ENCODE assay signal across 21 cellular contexts in genomic region chr5:31554552-31554951, GRCh38.
"Had no signal": no experiment of that assay in that cellular context is flagged by ENCODE, and none has a peak within 500 bp of the region (broad histone marks: within the 10 kb centered on the region; RNA-seq: fewer than 3 reads in every experiment).

No MANE protein-coding gene starts in this region.

- H3K4me3 ChIP-seq: esophagus squamous epithelium, heart right ventricle, mucosa of descending colon, ovary, right atrium auricular region, sigmoid colon, skin epidermis, stomach, thoracic aorta had no signal

- H3K27ac Mint-ChIP-seq: dendritic cell treated with granulocyte-macrophage colony-stimulating factor and Interleukin-4, amounts not matched to agents 40 ng/mL and 50 ng/mL, for 4 days had no signal

- H3K27me3 ChIP-seq: esophagus squamous epithelium, heart right ventricle, ovary, right atrium auricular region, sigmoid colon, stomach had no signal

- H3K9me3 ChIP-seq: esophagus squamous epithelium, heart right ventricle, mucosa of descending colon, ovary, right atrium auricular region, sigmoid colon, stomach, thoracic aorta had no signal

- H3K36me3 ChIP-seq: ovary had no signal

- H3K4me1 ChIP-seq: esophagus squamous epithelium, heart right ventricle, right atrium auricular region, sigmoid colon, stomach had no signal

- H3K4me3 Mint-ChIP-seq: dendritic cell treated with granulocyte-macrophage colony-stimulating factor and Interleukin-4, amounts not matched to agents 40 ng/mL and 50 ng/mL, for 4 days; natural killer cell; neural crest cell had no signal

- DNase-seq: esophagus squamous epithelium; foreskin melanocyte; heart right ventricle; hypothalamus; islet precursor cell; mucosa of descending colon; natural killer cell; ovary; sigmoid colon; stimulated activated CD4-positive, alpha-beta T cell treated with anti-CD3 and anti-CD28 coated beads, Interleukin-2, amount 100 ng/mL, for 24 hours; stimulated activated naive CD4-positive, alpha-beta T cell; stomach; substantia nigra; trophoblast cell had no signal

- H3K27ac ChIP-seq: esophagus squamous epithelium, heart right ventricle, ovary, right atrium auricular region, sigmoid colon, skin epidermis, stomach, thoracic aorta had no signal

- ATAC-seq: heart right ventricle, left lobe of liver, mucosa of descending colon, natural killer cell had no signal

- H3K4me1 Mint-ChIP-seq: natural killer cell, neural crest cell had no signal

- H3K27me3 Mint-ChIP-seq: dendritic cell treated with granulocyte-macrophage colony-stimulating factor and Interleukin-4, amounts not matched to agents 40 ng/mL and 50 ng/mL, for 4 days had no signal

- FAIRE-seq: colon had no signal

- H3K9me3 Mint-ChIP-seq: dendritic cell treated with granulocyte-macrophage colony-stimulating factor and Interleukin-4, amounts not matched to agents 40 ng/mL and 50 ng/mL, for 4 days; natural killer cell had no signal
